In the genomic region with DNA sequence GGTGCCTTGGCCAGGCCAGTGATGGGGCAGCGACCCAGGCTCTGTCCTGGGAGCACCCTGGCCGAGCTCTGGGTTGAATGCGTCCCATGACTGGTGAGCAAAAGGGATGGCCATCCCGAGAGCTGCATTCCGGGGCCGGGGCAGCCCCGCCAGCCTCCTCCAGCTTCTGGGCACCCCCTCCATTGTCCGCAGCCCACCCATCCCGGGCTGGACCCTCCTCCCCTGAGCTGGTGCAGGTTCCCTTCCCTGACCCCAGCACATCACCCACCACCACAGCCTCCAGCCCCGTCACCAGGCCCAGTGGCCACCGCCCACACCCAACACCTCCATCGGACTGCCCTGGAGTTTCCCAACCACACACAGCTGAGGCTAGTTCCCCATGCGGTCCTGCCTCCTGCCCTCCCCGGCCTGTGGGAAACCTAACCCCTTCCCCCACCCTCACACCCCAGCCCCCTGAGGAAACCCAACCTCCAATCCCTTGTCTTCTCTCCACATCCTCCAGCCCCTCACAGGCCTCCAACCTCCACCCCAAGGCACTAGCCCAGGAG, we compare ENCODE assay signal across 30 cellular contexts. TPM values are rescaled to one million over a fixed set of nuclear protein-coding genes. Genes with fewer than 3 reads are reported as not detected.
DNase-seq lines count a peak whose midpoint lies in the region; ATAC-seq and TF ChIP-seq lines count a peak whose summit lies in the region.
"Had no signal": no experiment of that assay in that cellular context is flagged by ENCODE, and none has a peak within 500 bp of the region (broad histone marks: within the 10 kb centered on the region; RNA-seq: fewer than 3 reads in every experiment).

No MANE protein-coding gene starts in this region.

- intact Hi-C loops in natural killer cell (cut with micrococcal nuclease) (no loop called here), aorta (cut with DNase I) (no loop called here), posterior cingulate gyrus (cut with DNase I) (no loop called here)

- no peaks in the 10 kb centered on the region for H3K9me3 ChIP-seq in aorta (ENCODE audit: control insufficient read depth, low read length)
- H3K9me3 ChIP-seq: MG63, SJCRH30 had no signal

- TF ChIP-seq CTCF in foreskin keratinocyte (conservative IDR thresholded peaks at IDR 0.05) = no peak
- TF ChIP-seq CTCF in natural killer cell (IDR thresholded peaks at IDR 0.05) = no peak

- H3K9me3 Mint-ChIP-seq in natural killer cell = no peaks in the 10 kb centered on the region
- H3K9me3 Mint-ChIP-seq: activated B cell treated with CpG ODN at 0.5 μM for 24 hours; CD8-positive, alpha-beta memory T cell; memory B cell; T-cell had no signal

- no peak overlapping the region for H3K27ac Mint-ChIP-seq in natural killer cell
- H3K27ac Mint-ChIP-seq: activated B cell treated with CpG ODN at 0.5 μM for 24 hours; CD8-positive, alpha-beta memory T cell; memory B cell; T-cell had no signal

- no peaks in the 10 kb centered on the region for H3K36me3 Mint-ChIP-seq in natural killer cell
- H3K36me3 Mint-ChIP-seq: CD8-positive, alpha-beta memory T cell; memory B cell; T-cell had no signal

- H3K36me3 ChIP-seq in aorta (ENCODE audit: control insufficient read depth in 1 of 2, insufficient read depth in 2 of 2, low read length in 1 of 2) = no peaks in the 10 kb centered on the region
- H3K36me3 ChIP-seq: brain microvascular endothelial cell, MG63, SJCRH30 had no signal

- H3K4me3 Mint-ChIP-seq in natural killer cell = no peak overlapping the region
- H3K4me3 Mint-ChIP-seq: activated B cell treated with CpG ODN at 0.5 μM for 24 hours; CD8-positive, alpha-beta memory T cell; memory B cell; T-cell had no signal

- H3K27me3 ChIP-seq in foreskin keratinocyte (peaks cover 9% of the 10 kb centered on the region), aorta (ENCODE audit: control insufficient read depth in 1 of 2, insufficient read depth in 2 of 2, low read length in 1 of 2) (no peaks in the 10 kb centered on the region)
- H3K27me3 ChIP-seq: brain microvascular endothelial cell, MG63, SJCRH30 had no signal

- no peaks in the 10 kb centered on the region for H3K27me3 Mint-ChIP-seq in natural killer cell (ENCODE audit: low read depth in 2 of 2)

- no peaks in the 10 kb centered on the region for H3K4me1 ChIP-seq in foreskin keratinocyte
- H3K4me1 ChIP-seq in aorta (ENCODE audit: control insufficient read depth in 1 of 2, insufficient read depth in 2 of 2, low read length in 2 of 2) = no peaks in the 10 kb centered on the region

- H3K27ac ChIP-seq in foreskin keratinocyte (no peak overlapping the region), aorta (ENCODE audit: low read depth in 1 of 2, low read length in 2 of 2) (no peak overlapping the region)
- H3K27ac ChIP-seq: brain microvascular endothelial cell, SJCRH30 had no signal

- H3K4me3 ChIP-seq in aorta (ENCODE audit: low read length in 2 of 2) = no peak overlapping the region
- H3K4me3 ChIP-seq: MG63, SJCRH30 had no signal

- WGBS in aorta, 2 donors = 86 to 91% methylated on average over 14 of the region's 14 CpGs

- DNase-seq in SKM-1 treated with dmso at 0.1 percent for 144 hours (lab: John Stamatoyannopoulos, UW; ENCODE audit: unreplicated experiment) (peak; percentile 21), SKM-1 (lab: John Stamatoyannopoulos, UW; ENCODE audit: unreplicated experiment) (no peak), foreskin keratinocyte (no peak), natural killer cell (no peak), aorta (no peak), posterior cingulate gyrus (no peak), Ammon's horn (ENCODE audit: low spot score) (no peak), DMS53 (lab: John Stamatoyannopoulos, UW) (no peak)
- DNase-seq: 8988T; activated B cell treated with CpG ODN at 0.5 μM for 24 hours; activated CD4-positive, alpha-beta T cell treated with anti-CD3 and anti-CD28 coated beads, Interleukin-2, amount 50 U/mL, for 4 hours; activated naive CD4-positive, alpha-beta T cell treated with Interleukin-2 at 50 U/mL for 16 hours; brain microvascular endothelial cell; CD8-positive, alpha-beta memory T cell; effector CD8-positive, alpha-beta T cell; H7; MG63; NCI-H1417; NCI-H2081; NCI-H226; NCI-H69; SJCRH30; small intestine; stimulated activated CD4-positive, alpha-beta T cell treated with anti-CD3 and anti-CD28 coated beads, Interleukin-1b, Interleukin-23, amount 100 ng/mL, for 48 hours had no signal

- ATAC-seq in foreskin keratinocyte (peak; percentile 10), natural killer cell (peak; percentile 53 to 79 (median 63)), aorta (ENCODE audit: low FRiP score) (peak; percentile 39)
- ATAC-seq: T-cell had no signal

- H3K4me1 Mint-ChIP-seq in natural killer cell = peaks cover 8 to 22% of the 10 kb centered on the region in 2 donors
- H3K4me1 Mint-ChIP-seq: CD8-positive, alpha-beta memory T cell had no signal

RNA-seq across cellular contexts. Expression of a gene that starts 16.2 kb away (rescaled TPM):
- total RNA-seq in foreskin keratinocyte (not detected in 2 replicates), natural killer cell (not detected), aorta (not detected)
- polyA plus RNA-seq in foreskin keratinocyte (not detected in 2 replicates), aorta (not detected)
- total RNA-seq: activated B cell treated with CpG ODN at 0.5 μM for 24 hours; CD8-positive, alpha-beta memory T cell; epithelial cell of proximal tubule; H7; HT-29; kidney epithelial cell; T-cell; urinary bladder had no signal
- polyA plus RNA-seq: CD8-positive, alpha-beta memory T cell; small intestine; urinary bladder had no signal

RNA-seq across cellular contexts. Expression of a gene that starts 17.0 kb away (rescaled TPM):
- total RNA-seq in foreskin keratinocyte (0.14 and 0.18 TPM in 2 replicates), natural killer cell (10 to 100 TPM in 2 of 3 donors, 1 to 10 TPM in 1; 8.5 to 13.7 (median 10.4) TPM), aorta (10 to 100 TPM; 14.2 to 15.1 TPM)
- polyA plus RNA-seq in foreskin keratinocyte (0.22 and 0.29 TPM in 2 replicates), aorta (1 to 10 TPM; 2.9 to 4.0 TPM)
- polyA plus RNA-seq: CD8-positive, alpha-beta memory T cell had no signal

Comparison
In these comparisons a context has a peak if more than half of its experiments do, and no peak if none do; other contexts are left out.
1. ATAC-seq: peak in every context shown above with its lines; median percentile 63 in natural killer cell; 39 in aorta; 10 in foreskin keratinocyte.